8 cellular contexts compared by ENCODE assay signal in genomic region chr1:167553136-167554027, GRCh38. TPM values are rescaled to one million over a fixed set of nuclear protein-coding genes. Genes with fewer than 3 reads are reported as not detected.
DNase-seq lines count a peak whose midpoint lies in the region; ATAC-seq, FAIRE-seq and TF ChIP-seq lines count a peak whose summit lies in the region.

Gene CREG1 (minus strand): TSS chr1:167553762.

- H3K9me3 ChIP-seq in pancreas (no peaks in the 10 kb centered on the region), tibial artery (no peaks in the 10 kb centered on the region)

- ATAC-seq in HG02759 (IDR thresholded peaks at IDR 0.05; ENCODE audit: unreplicated experiment) = peak; percentile 99
- ATAC-seq in Right ventricle myocardium inferior = peak; percentile 100
- ATAC-seq in pancreas = peak; percentile 96 to 98 (median 96)

- H3K36me3 ChIP-seq in pancreas = no peaks in the 10 kb centered on the region
- H3K36me3 ChIP-seq in tibial artery = no peaks in the 10 kb centered on the region

- H3K4me1 ChIP-seq in pancreas (peaks cover 4 to 18% (median 15%) of the 10 kb centered on the region in 3 donors), tibial artery (peaks cover 0 to 31% (median 21%) of the 10 kb centered on the region in 4 donors)

- intact Hi-C loops in Right ventricle myocardium inferior (cut with DNase I) (loop anchor here (5.0 kb wide), 1 partner anchor 134 kb away; no protein-coding TSS in a partner anchor), pancreas (cut with DNase I) (no loop called here), tibial artery (cut with DNase I; ENCODE audit: low total_unique reads) (loop anchor here (5.0 kb wide), 1 partner anchor 676 kb away; the partner anchor contains the start of gene TADA1)

- DNase-seq in GM12864 (ENCODE audit: low read depth) = peak; percentile 56
- DNase-seq in NCI-H1417 (lab: John Stamatoyannopoulos, UW) = peak; percentile 89 to 98 (median 91)
- peak; percentile 56 to 79 for DNase-seq in SW 1271 (lab: John Stamatoyannopoulos, UW)
- DNase-seq in activated naive CD8-positive, alpha-beta T cell treated with anti-CD3 and anti-CD28 coated beads, Interleukin-2, amount 50 U/mL, for 16 hours (ENCODE audit: low read depth, low spot score) = peak; percentile 81
- peak; percentile 98 for DNase-seq in Right ventricle myocardium inferior (ENCODE audit: missing footprints)
- DNase-seq in pancreas = peak; percentile 94 to 98 (median 96)
- DNase-seq in tibial artery = peak; percentile 94 to 96

- H3K4me3 ChIP-seq in GM12864 (ENCODE audit: low read depth, low read length) (peak within 1 kb of the TSS; percentile 90), pancreas (peak within 1 kb of the TSS; percentile 63 to 95 (median 76)), tibial artery (peak within 1 kb of the TSS; percentile 85)

- no peak for TF ChIP-seq CTCF in GM12864 (IDR thresholded peaks at IDR 0.05; ENCODE audit: low read depth, low read length, missing control alignments)
- TF ChIP-seq CTCF in pancreas (IDR thresholded peaks at IDR 0.05) = no peak
- no peak for TF ChIP-seq CTCF in tibial artery (IDR thresholded peaks at IDR 0.05)

- peak; percentile 73 for FAIRE-seq in pancreas (lab: Jason Lieb, UNC)

- H3K27ac ChIP-seq in pancreas (peak within 1 kb of the TSS; percentile 76 to 88 (median 82)), tibial artery (peak within 1 kb of the TSS; percentile 75 to 76)

- 0 to 1% methylated on average over 79 to 90 of the region's 90 CpGs for WGBS in pancreas, 2 donors

- no peaks in the 10 kb centered on the region for H3K27me3 ChIP-seq in pancreas
- no peaks in the 10 kb centered on the region for H3K27me3 ChIP-seq in tibial artery

RNA-seq across cellular contexts. Expression of gene CREG1, which starts in this region (rescaled TPM):
- total RNA-seq in Right ventricle myocardium inferior (78.5 TPM), pancreas (10 to 100 TPM; 35.0 to 48.1 (median 44.2) TPM)
- 10 to 100 TPM; 21.4 to 39.7 TPM for polyA plus RNA-seq in pancreas

Comparison
In these comparisons a context has a peak if more than half of its experiments do, and no peak if none do; other contexts are left out.
1. Peak in every context shown above with its lines: DNase-seq, ATAC-seq, H3K4me3 ChIP-seq and H3K27ac ChIP-seq.
2. intact Hi-C loops: an anchor here in Right ventricle myocardium inferior (5.0 kb wide) and tibial artery (5.0 kb wide); none called in pancreas.